ENCODE assay signal across 8 cellular contexts in the genomic region with DNA sequence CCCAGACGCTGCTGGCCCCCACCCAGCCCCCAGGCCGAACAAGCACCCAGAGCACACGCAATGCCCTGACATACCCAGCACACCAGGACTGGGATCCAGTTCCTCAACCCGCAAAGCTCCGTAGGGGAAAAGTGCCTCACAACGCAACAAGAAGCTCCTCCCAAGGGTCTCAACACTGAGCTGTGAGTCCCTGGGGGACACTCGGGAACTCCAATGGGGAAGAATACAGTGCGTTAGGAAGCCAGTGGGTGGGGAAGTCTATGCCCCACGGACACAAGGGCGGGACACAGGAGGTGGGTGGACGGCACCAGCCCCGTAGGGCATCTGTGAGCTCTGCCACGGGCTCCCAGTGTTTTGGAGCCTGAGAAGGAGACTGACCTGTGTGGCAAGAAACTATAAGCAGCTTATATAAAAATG. TPM values are rescaled to one million over a fixed set of nuclear protein-coding genes. Genes with fewer than 3 reads are reported as not detected.
DNase-seq lines count a peak whose midpoint lies in the region; ATAC-seq and TF ChIP-seq lines count a peak whose summit lies in the region.

No MANE protein-coding gene starts in this region.

- no peaks in the 10 kb centered on the region for H3K9me3 Mint-ChIP-seq in T-helper 1 cell treated with Interleukin-12 subunit alpha and Interleukin-12 subunit beta and Interleukin-4 antibody, amounts not matched to agents 30 μg/mL and 1 μg/mL, for 36 hours

- H3K36me3 Mint-ChIP-seq in T-helper 1 cell treated with Interleukin-12 subunit alpha and Interleukin-12 subunit beta and Interleukin-4 antibody, amounts not matched to agents 30 μg/mL and 1 μg/mL, for 36 hours (ENCODE audit: low read depth): peaks cover 2% of the 10 kb centered on the region

- no peaks in the 10 kb centered on the region for H3K9me3 ChIP-seq in SK-N-MC (ENCODE audit: low read depth, low read length)
- H3K9me3 ChIP-seq in fibroblast of lung (ENCODE audit: control insufficient read depth, insufficient read depth, low read depth, low read length): no peaks in the 10 kb centered on the region
- H3K9me3 ChIP-seq in subcutaneous abdominal adipose tissue (ENCODE audit: control insufficient read depth in 5 of 5, low read length in 5 of 5): no peaks in the 10 kb centered on the region
- H3K9me3 ChIP-seq in aorta (ENCODE audit: control insufficient read depth, low read length): no peaks in the 10 kb centered on the region

- no peak for TF ChIP-seq CTCF in fibroblast of lung (conservative IDR thresholded peaks at IDR 0.05 in 1 of 2, IDR thresholded peaks at IDR 0.05 in 1 of 2; ENCODE audit: low read depth in 1 of 2, low read length in 2 of 2)

- H3K27ac ChIP-seq in SK-N-MC (peak overlapping the region; percentile 48), fibroblast of lung (ENCODE audit: insufficient read depth, low read length) (no peak overlapping the region), subcutaneous abdominal adipose tissue (ENCODE audit: low read depth, low read length) (peak overlapping the region; percentile 44), aorta (ENCODE audit: low read depth in 1 of 2, low read length in 2 of 2) (no peak overlapping the region)

- H3K27me3 ChIP-seq in fibroblast of lung (ENCODE audit: control insufficient read depth, insufficient read depth, low read length) (no peaks in the 10 kb centered on the region), subcutaneous abdominal adipose tissue (ENCODE audit: control insufficient read depth in 5 of 5, insufficient read depth in 4 of 5, low read length in 5 of 5) (no peaks in the 10 kb centered on the region), aorta (ENCODE audit: control insufficient read depth in 1 of 2, insufficient read depth in 2 of 2, low read length in 1 of 2) (no peaks in the 10 kb centered on the region)

- H2AFZ ChIP-seq in fibroblast of lung (ENCODE audit: low read length): no peak overlapping the region

- H3K4me1 Mint-ChIP-seq in T-helper 1 cell treated with Interleukin-12 subunit alpha and Interleukin-12 subunit beta and Interleukin-4 antibody, amounts not matched to agents 30 μg/mL and 1 μg/mL, for 36 hours (ENCODE audit: low read depth): peaks cover 42% of the 10 kb centered on the region

- 31 to 43% methylated on average over 13 of the region's 13 CpGs for WGBS in aorta, 2 donors

- ATAC-seq in HG03025 (IDR thresholded peaks at IDR 0.05; ENCODE audit: low FRiP score, unreplicated experiment) (no peak), aorta (ENCODE audit: low FRiP score) (no peak), HG02623 (IDR thresholded peaks at IDR 0.05; ENCODE audit: unreplicated experiment) (no peak)

- H3K4me3 ChIP-seq in SK-N-MC (peak overlapping the region; percentile 97), fibroblast of lung (replicated peaks in 1 of 4; ENCODE audit: control extremely low read depth in 1 of 4, insufficient read depth in 1 of 4, low read depth in 3 of 4, low read length in 4 of 4) (peak overlapping the region; percentile 7 to 82 (median 30)), subcutaneous abdominal adipose tissue (ENCODE audit: low read depth in 1 of 5, low read length in 5 of 5) (peak overlapping the region in 4 of 5 donors; percentile 32 to 88 (median 62)), aorta (ENCODE audit: low read length in 2 of 2) (no peak overlapping the region)

- peak overlapping the region; percentile 86 for H3K4me3 Mint-ChIP-seq in T-helper 1 cell treated with Interleukin-12 subunit alpha and Interleukin-12 subunit beta and Interleukin-4 antibody, amounts not matched to agents 30 μg/mL and 1 μg/mL, for 36 hours

- no peaks in the 10 kb centered on the region for H4K20me1 ChIP-seq in fibroblast of lung (ENCODE audit: control insufficient read depth, extremely low read depth, insufficient read depth, low read length)

- intact Hi-C loops in aorta (cut with DNase I): no loop called here

- peak overlapping the region; percentile 51 for H3K9ac ChIP-seq in SK-N-MC (ENCODE audit: insufficient read length)
- H3K9ac ChIP-seq in fibroblast of lung (ENCODE audit: insufficient read depth, low read length): peak overlapping the region; percentile 46
- H3K9ac ChIP-seq in subcutaneous abdominal adipose tissue (ENCODE audit: low read length in 5 of 5): peak overlapping the region in 4 of 5 donors; percentile 26 to 72 (median 44)

- H3K36me3 ChIP-seq in SK-N-MC (ENCODE audit: insufficient read depth, low read length): peaks cover 11% of the 10 kb centered on the region
- H3K36me3 ChIP-seq in fibroblast of lung (ENCODE audit: control insufficient read depth, insufficient read depth, low read length): peaks cover 8% of the 10 kb centered on the region
- H3K36me3 ChIP-seq in subcutaneous abdominal adipose tissue (ENCODE audit: control insufficient read depth in 5 of 5, insufficient read depth in 5 of 5, low read length in 5 of 5): peaks cover 0 to 18% (median 11%) of the 10 kb centered on the region in 5 donors
- H3K36me3 ChIP-seq in aorta (ENCODE audit: control insufficient read depth in 1 of 2, insufficient read depth in 2 of 2, low read length in 1 of 2): no peaks in the 10 kb centered on the region

- DNase-seq in T-helper 1 cell (no peak), SK-N-MC (ENCODE audit: low read depth, low spot score) (no peak), fibroblast of lung (ENCODE audit: low read depth in 2 of 2) (peak in 1 of 2 donors; percentile 36), aorta (no peak)

- peaks cover 17% of the 10 kb centered on the region for H3K4me1 ChIP-seq in fibroblast of lung (ENCODE audit: control insufficient read depth, extremely low read depth, insufficient read depth, low read length)
- peaks cover 0 to 44% (median 32%) of the 10 kb centered on the region in 5 donors for H3K4me1 ChIP-seq in subcutaneous abdominal adipose tissue (ENCODE audit: control insufficient read depth in 5 of 5, insufficient read depth in 5 of 5, low read length in 5 of 5)
- H3K4me1 ChIP-seq in aorta (ENCODE audit: control insufficient read depth in 1 of 2, insufficient read depth in 2 of 2, low read length in 2 of 2): no peaks in the 10 kb centered on the region

- H3K79me2 ChIP-seq in fibroblast of lung (ENCODE audit: control insufficient read depth, insufficient read depth, low read length): peaks cover 33% of the 10 kb centered on the region

- H3K4me2 ChIP-seq in fibroblast of lung (ENCODE audit: extremely low read depth, insufficient read depth, low read length): peak overlapping the region; percentile 85

- peak overlapping the region; percentile 90 for H3K27ac Mint-ChIP-seq in T-helper 1 cell treated with Interleukin-12 subunit alpha and Interleukin-12 subunit beta and Interleukin-4 antibody, amounts not matched to agents 30 μg/mL and 1 μg/mL, for 36 hours

- no peaks in the 10 kb centered on the region for H3K27me3 Mint-ChIP-seq in T-helper 1 cell treated with Interleukin-12 subunit alpha and Interleukin-12 subunit beta and Interleukin-4 antibody, amounts not matched to agents 30 μg/mL and 1 μg/mL, for 36 hours (ENCODE audit: low read depth)

RNA-seq across cellular contexts. Expression of gene DEAF1, which starts 1.6 kb away (rescaled TPM):
- total RNA-seq in fibroblast of lung: 28.2 and 38.3 TPM in 2 replicates
- 9.7 and 14.4 TPM in 2 replicates for polyA plus RNA-seq in fibroblast of lung
- 15.8 and 22.4 TPM in 2 replicates for polyA plus RNA-seq in fibroblast of lung (2012)
- 18.0 and 39.5 TPM in 2 replicates for polyA minus RNA-seq in fibroblast of lung (ENCODE audit: low replicate concordance)
- total RNA-seq in aorta: 10 to 100 TPM; 32.2 to 59.5 TPM
- polyA plus RNA-seq in aorta: 10 to 100 TPM; 15.7 to 53.0 TPM

RNA-seq across cellular contexts. Expression of gene TMEM80, which starts 2.2 kb away (rescaled TPM):
- total RNA-seq in fibroblast of lung (7.4 and 10.6 TPM in 2 replicates), aorta (10 to 100 TPM; 15.6 to 23.0 TPM)
- polyA plus RNA-seq in fibroblast of lung (8.0 and 15.3 TPM in 2 replicates), aorta (10 to 100 TPM in 1 of 2 donors, 1 to 10 TPM in 1; 8.4 to 31.2 TPM)
- polyA plus RNA-seq in fibroblast of lung (2012): 10.9 and 20.6 TPM in 2 replicates
- 3.4 and 7.5 TPM in 2 replicates for polyA minus RNA-seq in fibroblast of lung (ENCODE audit: low replicate concordance)

RNA-seq across cellular contexts. Expression of gene EPS8L2, which starts 12.6 kb away (rescaled TPM):
- 24.1 and 54.2 TPM in 2 replicates for total RNA-seq in fibroblast of lung
- 17.0 and 18.4 TPM in 2 replicates for polyA plus RNA-seq in fibroblast of lung
- 30.2 and 33.3 TPM in 2 replicates for polyA plus RNA-seq in fibroblast of lung (2012)
- 19.8 and 33.2 TPM in 2 replicates for polyA minus RNA-seq in fibroblast of lung (ENCODE audit: low replicate concordance)
- 10 to 100 TPM; 41.0 to 45.1 TPM for total RNA-seq in aorta
- 100 to 1,000 TPM in 1 of 2 donors, 10 to 100 TPM in 1; 64.6 to 102 TPM for polyA plus RNA-seq in aorta

RNA-seq across cellular contexts. Expression of gene TALDO1, which starts 53.8 kb away (rescaled TPM):
- total RNA-seq in fibroblast of lung (99.4 and 150 TPM in 2 replicates), aorta (100 to 1,000 TPM; 113 to 130 TPM)
- polyA plus RNA-seq in fibroblast of lung (136 and 189 TPM in 2 replicates), aorta (100 to 1,000 TPM; 122 to 187 TPM)
- 195 and 256 TPM in 2 replicates for polyA plus RNA-seq in fibroblast of lung (2012)
- polyA minus RNA-seq in fibroblast of lung (ENCODE audit: low replicate concordance): 106 and 171 TPM in 2 replicates

RNA-seq across cellular contexts. Expression of gene DRD4, which starts 56.4 kb away (rescaled TPM):
- 0.17 TPM in 1 of 2 replicates, not detected in the other for total RNA-seq in fibroblast of lung
- polyA plus RNA-seq in fibroblast of lung: not detected in 2 replicates
- 0.10 and 0.21 TPM in 2 replicates for polyA plus RNA-seq in fibroblast of lung (2012)
- not detected in 2 replicates for polyA minus RNA-seq in fibroblast of lung (ENCODE audit: low replicate concordance)
- total RNA-seq in aorta: 1 to 10 TPM; 1.3 to 2.1 TPM
- 1 to 10 TPM in 1 of 2 donors, not detected in 1; 3.4 TPM for polyA plus RNA-seq in aorta

Comparison
In these comparisons a context has a peak if more than half of its experiments do, and no peak if none do; other contexts are left out.
1. H3K27ac ChIP-seq: peak in SK-N-MC (single experiment) and subcutaneous abdominal adipose tissue (single experiment); none in fibroblast of lung (single experiment) and aorta (0 of 2).
2. H3K4me3 ChIP-seq: peak in SK-N-MC (single experiment), fibroblast of lung (4 of 4) and subcutaneous abdominal adipose tissue (4 of 5); none in aorta (0 of 2).
3. Peak in every context shown above with its lines, with median percentiles within 50 percentile points of each other: H3K9ac ChIP-seq.